ENCODE assay signal across 1 cellular context in the genomic region with DNA sequence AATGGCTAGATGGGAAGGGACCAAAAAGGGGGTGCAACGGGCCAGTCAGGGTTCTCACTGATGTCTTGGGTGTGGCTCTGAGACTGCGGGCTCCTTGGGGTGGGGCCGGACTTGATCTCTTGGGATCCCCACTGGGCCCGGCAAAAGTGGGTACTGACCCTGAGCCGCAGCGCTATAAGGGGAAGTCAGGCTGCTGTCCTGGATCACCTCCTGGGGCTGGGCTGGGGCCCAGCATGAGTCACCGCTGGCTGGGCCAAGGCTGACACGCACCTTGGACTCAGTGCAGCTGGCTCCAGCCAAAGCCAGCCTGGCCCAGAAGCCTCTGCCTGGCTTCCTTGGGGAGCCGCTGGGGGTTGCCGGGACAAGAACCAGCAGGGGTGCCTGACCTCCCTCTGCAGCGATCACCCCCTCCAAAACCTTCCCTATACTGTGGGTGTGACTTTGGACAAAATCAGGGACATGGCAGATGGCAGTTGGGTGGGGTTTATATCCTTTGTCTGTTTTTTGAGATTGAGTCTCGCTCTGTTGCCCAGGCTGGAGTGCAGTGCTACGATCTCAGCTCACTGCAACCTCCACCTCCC.
A peak's percentile ranks its signal among the peaks of the same experiment; 100 is the strongest.
TF ChIP-seq lines count a peak whose summit lies in the region.

No MANE protein-coding gene starts in this region.

TF ChIP-seq in SK-N-SH, 30 proteins besides CTCF, POLR2A, EP300 and RAD21 (continued from another document):
- TF ChIP-seq TCF12 (IDR thresholded peaks at IDR 0.05) = peak; percentile 72
- peak; percentile 50; the same call in 1 of the 2 replicates for TF ChIP-seq MAX (IDR thresholded peaks at IDR 0.05; ENCODE audit: low read depth)
- TF ChIP-seq EZH2phosphoT487 (IDR thresholded peaks at IDR 0.05; ENCODE audit: borderline replicate concordance, low read depth) = no peak
- peak; percentile 82 for TF ChIP-seq JUND (IDR thresholded peaks at IDR 0.05)
